Comparison of ENCODE assay signal across 8 cellular contexts in the genomic region with DNA sequence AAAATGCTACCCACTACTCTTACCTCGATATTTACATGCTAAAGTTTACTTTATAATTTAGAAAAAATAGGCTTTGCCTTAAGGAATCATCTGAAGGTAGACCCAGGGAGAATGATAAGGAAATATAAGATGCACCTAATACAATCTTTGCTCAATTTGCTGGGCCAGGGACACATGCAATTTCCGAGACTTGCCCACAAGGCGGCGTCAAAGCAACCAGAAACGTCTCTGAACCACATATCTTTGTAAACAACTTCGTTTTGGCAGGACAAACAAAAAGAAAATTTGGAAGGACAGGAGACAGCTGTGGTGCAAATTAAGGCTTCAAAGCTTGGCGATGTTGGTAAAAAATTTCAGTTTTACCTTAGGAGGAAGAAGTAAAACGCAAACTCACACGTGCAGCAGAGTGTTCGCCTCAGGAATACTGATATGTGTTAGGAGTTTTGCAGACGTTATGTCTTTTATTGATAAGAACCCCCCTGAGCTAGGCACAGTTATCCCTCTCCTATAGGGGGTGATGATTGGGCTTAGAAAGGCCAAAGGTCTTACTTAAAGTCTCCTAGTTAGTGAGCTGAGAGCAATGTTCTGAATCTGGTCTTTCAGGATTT.
DNase-seq lines count a peak whose midpoint lies in the region; ATAC-seq, FAIRE-seq and TF ChIP-seq lines count a peak whose summit lies in the region.

No MANE protein-coding gene starts in this region.

- TF ChIP-seq POLR2A in H1 (IDR thresholded peaks at IDR 0.05; ENCODE audit: control extremely low read depth in 1 of 2, low read depth in 2 of 2, low read length in 2 of 2) = no peak

- H3K9ac ChIP-seq in H1 (replicated peaks in 1 of 4; ENCODE audit: extremely low read depth in 1 of 4, low read depth in 3 of 4, low read length in 3 of 4) = no peak overlapping the region

- no peak overlapping the region for H3K14ac ChIP-seq in H1 (ENCODE audit: insufficient read length)

- H2AFZ ChIP-seq in H1 (ENCODE audit: low read length) = no peak overlapping the region

- no peaks in the 10 kb centered on the region for H3K79me1 ChIP-seq in H1 (ENCODE audit: low read depth, low read length)

- no peak overlapping the region for H2BK5ac ChIP-seq in H1 (ENCODE audit: low read depth, low read length)

- no peaks in the 10 kb centered on the region for H3K4me1 ChIP-seq in H1 (replicated peaks in 1 of 4; ENCODE audit: control insufficient read depth in 3 of 4, insufficient read depth in 4 of 4, low read length in 3 of 4)

- H3K9me3 ChIP-seq in MG63 (no peaks in the 10 kb centered on the region), H1 (ENCODE audit: insufficient read depth in 2 of 2, low read depth in 1 of 2, low read length in 1 of 2) (no peaks in the 10 kb centered on the region)

- no peak overlapping the region for H3K27ac ChIP-seq in H1 (ENCODE audit: low read depth, low read length)

- no peak overlapping the region for H2BK12ac ChIP-seq in H1 (ENCODE audit: low read depth, low read length)

- H3K27me3 ChIP-seq in MG63 = peaks cover 11% of the 10 kb centered on the region
- no peaks in the 10 kb centered on the region for H3K27me3 ChIP-seq in H1 (replicated peaks in 1 of 4; ENCODE audit: control insufficient read depth in 3 of 4, extremely low read depth in 1 of 4, insufficient read depth in 3 of 4, low read length in 3 of 4)

- H3K18ac ChIP-seq in H1 (ENCODE audit: extremely low read depth, low read length) = no peak overlapping the region

- H2BK20ac ChIP-seq in H1 (ENCODE audit: low read length) = no peak overlapping the region

- H4K20me1 ChIP-seq in H1 (replicated peaks in 1 of 2; ENCODE audit: control insufficient read depth in 1 of 2, insufficient read depth in 2 of 2, low read length in 2 of 2) = no peaks in the 10 kb centered on the region

- H3K23me2 ChIP-seq in H1 (ENCODE audit: low read depth, low read length) = no peaks in the 10 kb centered on the region

- no peak overlapping the region for H3K56ac ChIP-seq in H1 (replicated peaks; ENCODE audit: insufficient read length, low read depth, low read length)

- peak; percentile 60 to 65 for TF ChIP-seq RAD21 in H1 (IDR thresholded peaks at IDR 0.05 in 1 of 2, conservative IDR thresholded peaks at IDR 0.05 in 1 of 2; ENCODE audit: low read depth in 2 of 2, low read length in 2 of 2)

- CTCF ChIA-PET in H1 (lab: Charles Lee; ENCODE audit: partially characterized antibody) = interaction anchor here (0.6 to 4.6 kb wide), 26 partner anchors 8 to 1349 kb away, joined by 3 to 31 read pairs (median 3); no protein-coding TSS in a partner anchor

- POLR2A ChIA-PET in H1 (lab: Charles Lee; ENCODE audit: partially characterized antibody) = no interaction called here

- ATAC-seq in HG03342 (IDR thresholded peaks at IDR 0.05; ENCODE audit: unreplicated experiment) = no peak

- no peak overlapping the region for H4K91ac ChIP-seq in H1 (replicated peaks; ENCODE audit: insufficient read length, low read length)

- H3K4me3 ChIP-seq in MG63 (no peak overlapping the region), H1 (ENCODE audit: extremely low read depth in 1 of 4, insufficient read depth in 2 of 4, low read depth in 3 of 4, low read length in 4 of 4) (no peak overlapping the region)

- no peaks in the 10 kb centered on the region for H3K79me2 ChIP-seq in H1 (ENCODE audit: control insufficient read depth in 1 of 2, insufficient read depth in 2 of 2, low read length in 2 of 2)

- peak; percentile 58 to 67 (median 66) for TF ChIP-seq CTCF in H1 (IDR thresholded peaks at IDR 0.05; ENCODE audit: control extremely low read depth in 1 of 3, insufficient read depth in 1 of 3, low read depth in 1 of 3, low read length in 3 of 3)

- TF ChIP-seq EP300 in H1 (IDR thresholded peaks at IDR 0.05; ENCODE audit: borderline replicate concordance in 1 of 2, low read depth in 2 of 2, low read length in 2 of 2) = no peak

- WGBS in H1 (ENCODE audit: extremely low coverage in 1 of 2, insufficient coverage in 1 of 2, insufficient read length in 1 of 2, insufficient replicate concordance in 2 of 2, low coverage in 1 of 2, low lambda C conversion rate in 2 of 2, missing lambda C conversion rate in 1 of 2), 2 experiments = 58% methylated on average over 11 of the region's 11 CpGs; no CpG with 5 or more reads in 1 of the 2 experiments

- H4K8ac ChIP-seq in H1 (ENCODE audit: extremely low read depth, insufficient read depth, low read length) = no peak overlapping the region

- H3K36me3 ChIP-seq in MG63 (no peaks in the 10 kb centered on the region), H1 (ENCODE audit: control insufficient read depth in 2 of 4, insufficient read depth in 4 of 4, low read length in 3 of 4) (no peaks in the 10 kb centered on the region)

- H3K4me2 ChIP-seq in H1 (ENCODE audit: insufficient read depth in 1 of 2, low read depth in 2 of 2, low read length in 2 of 2) = no peak overlapping the region

- H2BK15ac ChIP-seq in H1 (ENCODE audit: low read length) = no peak overlapping the region

- no peak overlapping the region for H3K4ac ChIP-seq in H1 (replicated peaks; ENCODE audit: insufficient read length, low read depth, low read length)

- H3K23ac ChIP-seq in H1 (ENCODE audit: insufficient read length) = no peak overlapping the region

- DNase-seq in EH (ENCODE audit: low read depth) (peak; percentile 25), MG63 (peak; percentile 23), H1 (ENCODE audit: low read depth in 1 of 2, low spot score in 2 of 2) (no peak), mucosa of gallbladder (ENCODE audit: low spot score) (peak; percentile 56), HPDE6-E6E7 (ENCODE audit: extremely low spot score) (no peak)
- peak; percentile 24 to 37 for DNase-seq in activated CD8-positive, alpha-beta memory T cell treated with anti-CD3 and anti-CD28 coated beads for 1 hour (ENCODE audit: extremely low read depth in 1 of 2, low read depth in 1 of 2)
- DNase-seq in stimulated activated naive CD4-positive, alpha-beta T cell treated with Interleukin-2 at 50 U/mL for 16 hours (lab: John Stamatoyannopoulos, UW) = peak; percentile 54

- H2AK5ac ChIP-seq in H1 (ENCODE audit: low read depth, low read length) = no peak overlapping the region

- no peak overlapping the region for H2BK120ac ChIP-seq in H1 (replicated peaks; ENCODE audit: low read depth, low read length)

- no peak overlapping the region for H4K5ac ChIP-seq in H1 (ENCODE audit: insufficient read length, low read depth, low read length)

- peak; percentile 77 for FAIRE-seq in H1 (lab: Jason Lieb, UNC)

TF ChIP-seq in H1, 55 proteins besides CTCF, POLR2A, EP300 and RAD21:
- TF ChIP-seq SIRT6 (IDR thresholded peaks at IDR 0.05; ENCODE audit: low read length) = no peak
- TF ChIP-seq EZH2 (IDR thresholded peaks at IDR 0.05; ENCODE audit: low read depth, low read length, severe bottlenecking) = no peak
- TF ChIP-seq, protein P1, sequence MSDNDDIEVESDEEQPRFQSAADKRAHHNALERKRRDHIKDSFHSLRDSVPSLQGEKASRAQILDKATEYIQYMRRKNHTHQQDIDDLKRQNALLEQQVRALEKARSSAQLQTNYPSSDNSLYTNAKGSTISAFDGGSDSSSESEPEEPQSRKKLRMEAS (IDR thresholded peaks at IDR 0.05) = no peak
- no peak for TF ChIP-seq BCL11A (IDR thresholded peaks at IDR 0.05; ENCODE audit: low read depth in 2 of 2, low read length in 2 of 2)
- TF ChIP-seq CEBPB (IDR thresholded peaks at IDR 0.05; ENCODE audit: low read depth, low read length) = no peak
- TF ChIP-seq CBX8 (IDR thresholded peaks at IDR 0.05; ENCODE audit: borderline replicate concordance, low read depth, low read length) = no peak
- TF ChIP-seq TAF1 (IDR thresholded peaks at IDR 0.05; ENCODE audit: low read depth, low read length) = no peak
- TF ChIP-seq RBBP5 (IDR thresholded peaks at IDR 0.05; ENCODE audit: borderline replicate concordance, low read depth, low read length) = no peak
- no peak for TF ChIP-seq NRF1 (IDR thresholded peaks at IDR 0.05; ENCODE audit: low read depth, low read length)
- TF ChIP-seq, protein P2, sequence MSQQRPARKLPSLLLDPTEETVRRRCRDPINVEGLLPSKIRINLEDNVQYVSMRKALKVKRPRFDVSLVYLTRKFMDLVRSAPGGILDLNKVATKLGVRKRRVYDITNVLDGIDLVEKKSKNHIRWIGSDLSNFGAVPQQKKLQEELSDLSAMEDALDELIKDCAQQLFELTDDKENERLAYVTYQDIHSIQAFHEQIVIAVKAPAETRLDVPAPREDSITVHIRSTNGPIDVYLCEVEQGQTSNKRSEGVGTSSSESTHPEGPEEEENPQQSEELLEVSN (IDR thresholded peaks at IDR 0.05) = no peak
- TF ChIP-seq POLR2AphosphoS5 (IDR thresholded peaks at IDR 0.05; ENCODE audit: low read depth, low read length) = no peak
- TF ChIP-seq, protein P3, sequence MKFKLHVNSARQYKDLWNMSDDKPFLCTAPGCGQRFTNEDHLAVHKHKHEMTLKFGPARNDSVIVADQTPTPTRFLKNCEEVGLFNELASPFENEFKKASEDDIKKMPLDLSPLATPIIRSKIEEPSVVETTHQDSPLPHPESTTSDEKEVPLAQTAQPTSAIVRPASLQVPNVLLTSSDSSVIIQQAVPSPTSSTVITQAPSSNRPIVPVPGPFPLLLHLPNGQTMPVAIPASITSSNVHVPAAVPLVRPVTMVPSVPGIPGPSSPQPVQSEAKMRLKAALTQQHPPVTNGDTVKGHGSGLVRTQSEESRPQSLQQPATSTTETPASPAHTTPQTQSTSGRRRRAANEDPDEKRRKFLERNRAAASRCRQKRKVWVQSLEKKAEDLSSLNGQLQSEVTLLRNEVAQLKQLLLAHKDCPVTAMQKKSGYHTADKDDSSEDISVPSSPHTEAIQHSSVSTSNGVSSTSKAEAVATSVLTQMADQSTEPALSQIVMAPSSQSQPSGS (IDR thresholded peaks at IDR 0.05; ENCODE audit: low read length) = no peak
- no peak for TF ChIP-seq TCF12 (IDR thresholded peaks at IDR 0.05; ENCODE audit: low read depth, low read length)
- TF ChIP-seq RNF2 (IDR thresholded peaks at IDR 0.05; ENCODE audit: borderline replicate concordance, low read depth, low read length, missing control alignments, poor library complexity, severe bottlenecking) = no peak
- TF ChIP-seq JUN (IDR thresholded peaks at IDR 0.05; ENCODE audit: low read depth, low read length) = no peak
- no peak for TF ChIP-seq SP1 (IDR thresholded peaks at IDR 0.05; ENCODE audit: low read depth, low read length)
- no peak for TF ChIP-seq CREB1 (IDR thresholded peaks at IDR 0.05)
- no peak for TF ChIP-seq CHD2 (IDR thresholded peaks at IDR 0.05; ENCODE audit: low read length)
- no peak for TF ChIP-seq POU5F1 (IDR thresholded peaks at IDR 0.05; ENCODE audit: low read depth, low read length)

Comparison
In these comparisons a context has a peak if more than half of its experiments do, and no peak if none do; other contexts are left out.
1. DNase-seq: peak in EH (single experiment), MG63 (single experiment), activated CD8-positive, alpha-beta memory T cell treated with anti-CD3 and anti-CD28 coated beads for 1 hour (2 of 2), mucosa of gallbladder (single experiment) and stimulated activated naive CD4-positive, alpha-beta T cell treated with Interleukin-2 at 50 U/mL for 16 hours (single experiment); none in H1 (0 of 2) and HPDE6-E6E7 (single experiment).